ENCODE assay signal across 16 cellular contexts in genomic region chr14:90900712-90901111, GRCh38.
DNase-seq lines count a peak whose midpoint lies in the region; ATAC-seq and TF ChIP-seq lines count a peak whose summit lies in the region.
"Had no signal": no experiment of that assay in that cellular context is flagged by ENCODE, and none has a peak within 500 bp of the region (broad histone marks: within the 10 kb centered on the region; RNA-seq: fewer than 3 reads in every experiment).

No MANE protein-coding gene starts in this region.

- H3K27ac ChIP-seq in RWPE1: no peak overlapping the region
- H3K27ac ChIP-seq: parathyroid adenoma had no signal

- POLR2A ChIA-PET in RWPE1 (lab: Yijun Ruan, JAX; ENCODE audit: low non-redundant PET): no interaction called here

- no peaks in the 10 kb centered on the region for H3K36me3 Mint-ChIP-seq in activated naive CD4-positive, alpha-beta T cell treated with anti-CD3 and anti-CD28 coated beads, Interleukin-2, amount 50 U/mL, for 72 hours

- DNase-seq in NCI-H1694 treated with DMSO at 0.1 percent for 48 hours (lab: John Stamatoyannopoulos, UW) (peak; percentile 54), NCI-H1694 (lab: John Stamatoyannopoulos, UW) (no peak), RWPE1 (ENCODE audit: low spot score) (no peak), fibroblast of pulmonary artery (ENCODE audit: low read depth) (peak; percentile 17), renal cortical epithelial cell (ENCODE audit: low read depth) (peak; percentile 18), NCI-H128 (lab: John Stamatoyannopoulos, UW; ENCODE audit: unreplicated experiment) (no peak)
- DNase-seq in activated naive CD4-positive, alpha-beta T cell treated with anti-CD3 and anti-CD28 coated beads, Interleukin-2, amount 50 U/mL, for 72 hours (ENCODE audit: low spot score in 2 of 2): no peak
- DNase-seq: 8988T; central memory CD4-positive, alpha-beta T cell; DMS 273 treated with DMSO at 0.1 percent for 48 hours; H7; SHP77 had no signal

- CTCF ChIA-PET in RWPE1 (lab: Yijun Ruan, JAX): interaction anchor here (0.6 kb wide), 2 partner anchors 273 to 600 kb away, joined by 3 to 5 read pairs; no protein-coding TSS in a partner anchor

- no peak overlapping the region for H3K27ac Mint-ChIP-seq in activated naive CD4-positive, alpha-beta T cell treated with anti-CD3 and anti-CD28 coated beads, Interleukin-2, amount 50 U/mL, for 72 hours

- no peaks in the 10 kb centered on the region for H3K9me3 Mint-ChIP-seq in activated naive CD4-positive, alpha-beta T cell treated with anti-CD3 and anti-CD28 coated beads, Interleukin-2, amount 50 U/mL, for 72 hours

- no peak overlapping the region for H3K4me3 ChIP-seq in fibroblast of pulmonary artery (replicated peaks; ENCODE audit: low read depth, low read length)
- H3K4me3 ChIP-seq: K562 had no signal

- TF ChIP-seq CTCF in RWPE1 (conservative IDR thresholded peaks at IDR 0.05; ENCODE audit: low read depth): peak; percentile 21; the same call in 1 of the 2 replicates
- TF ChIP-seq CTCF in fibroblast of pulmonary artery (IDR thresholded peaks at IDR 0.05; ENCODE audit: low read length, missing control alignments): peak; percentile 22

- no peak for ATAC-seq in activated naive CD4-positive, alpha-beta T cell treated with anti-CD3 and anti-CD28 coated beads, Interleukin-2, amount 50 U/mL, for 72 hours
- no peak for ATAC-seq in HG02981 (IDR thresholded peaks at IDR 0.05; ENCODE audit: unreplicated experiment)
- ATAC-seq: activated CD4-positive, CD25-positive, alpha-beta regulatory T cell treated with anti-CD3 and anti-CD28 coated beads, Interleukin-2, amount 50 U/mL, for 24 hours; K562 had no signal

Comparison
In these comparisons a context has a peak if more than half of its experiments do, and no peak if none do; other contexts are left out.
1. DNase-seq: peak in NCI-H1694 treated with DMSO at 0.1 percent for 48 hours (single experiment), fibroblast of pulmonary artery (single experiment) and renal cortical epithelial cell (single experiment); none in NCI-H1694 (single experiment), RWPE1 (single experiment), activated naive CD4-positive, alpha-beta T cell treated with anti-CD3 and anti-CD28 coated beads, Interleukin-2, amount 50 U/mL, for 72 hours (0 of 2) and NCI-H128 (single experiment).